Comparison of ENCODE assay signal across 8 cellular contexts in genomic region chr17:58085039-58085715, GRCh38. TPM values are rescaled to one million over a fixed set of nuclear protein-coding genes. Genes with fewer than 3 reads are reported as not detected.
DNase-seq lines count a peak whose midpoint lies in the region; ATAC-seq and TF ChIP-seq lines count a peak whose summit lies in the region.

No MANE protein-coding gene starts in this region.

- peak overlapping the region; percentile 91 for H3K4me3 Mint-ChIP-seq in activated naive CD4-positive, alpha-beta T cell treated with anti-CD3 and anti-CD28 coated beads, Interleukin-2, amount 10 ng/mL, durations not matched to agents 7 days and 5 days

- peak overlapping the region; percentile 92 for H3K27ac Mint-ChIP-seq in activated naive CD4-positive, alpha-beta T cell treated with anti-CD3 and anti-CD28 coated beads, Interleukin-2, amount 10 ng/mL, durations not matched to agents 7 days and 5 days

- no peaks in the 10 kb centered on the region for H3K9me3 ChIP-seq in lower lobe of right lung
- no peaks in the 10 kb centered on the region for H3K9me3 ChIP-seq in upper lobe of left lung

- intact Hi-C loops in lower lobe of right lung (cut with DNase I): no loop called here

- no peak for TF ChIP-seq POLR2A in upper lobe of left lung (IDR thresholded peaks at IDR 0.05)

- 65 to 76% methylated on average over 5 to 8 of the region's 8 CpGs for WGBS in upper lobe of left lung, 2 donors

- CTCF ChIA-PET in activated naive CD4-positive, alpha-beta T cell treated with anti-CD3 and anti-CD28 coated beads, Interleukin-2, amount 10 ng/mL, durations not matched to agents 7 days and 5 days (lab: Charles Lee): interaction anchor here (1.0 to 1.7 kb wide), 2 partner anchors 79 to 192 kb away, joined by 3 to 4 read pairs; no protein-coding TSS in a partner anchor

- H3K27me3 Mint-ChIP-seq in activated naive CD4-positive, alpha-beta T cell treated with anti-CD3 and anti-CD28 coated beads, Interleukin-2, amount 10 ng/mL, durations not matched to agents 7 days and 5 days: peaks cover 18% of the 10 kb centered on the region

- no peak for TF ChIP-seq CTCF in astrocyte of the spinal cord (IDR thresholded peaks at IDR 0.05; ENCODE audit: low read depth, low read length)
- no peak for TF ChIP-seq CTCF in lower lobe of right lung (IDR thresholded peaks at IDR 0.05)
- no peak for TF ChIP-seq CTCF in upper lobe of left lung (IDR thresholded peaks at IDR 0.05)

- H3K27ac ChIP-seq in lower lobe of right lung (no peak overlapping the region), upper lobe of left lung (peak overlapping the region in 2 of 4 donors; percentile 93 to 99)

- no peaks in the 10 kb centered on the region for H3K27me3 ChIP-seq in lower lobe of right lung (ENCODE audit: low read depth)
- H3K27me3 ChIP-seq in upper lobe of left lung: no peaks in the 10 kb centered on the region

- ATAC-seq in lower lobe of right lung: no peak
- ATAC-seq in upper lobe of left lung (ENCODE audit: low FRiP score in 2 of 2): no peak
- ATAC-seq in HG02981 (IDR thresholded peaks at IDR 0.05; ENCODE audit: unreplicated experiment): no peak
- ATAC-seq in HG03097 (IDR thresholded peaks at IDR 0.05; ENCODE audit: low FRiP score, unreplicated experiment): no peak

- H3K4me1 Mint-ChIP-seq in activated naive CD4-positive, alpha-beta T cell treated with anti-CD3 and anti-CD28 coated beads, Interleukin-2, amount 10 ng/mL, durations not matched to agents 7 days and 5 days: peaks cover 50% of the 10 kb centered on the region

- H3K4me1 ChIP-seq in lower lobe of right lung (peaks cover 44% of the 10 kb centered on the region), upper lobe of left lung (peaks cover 20 to 43% (median 33%) of the 10 kb centered on the region in 4 donors)

- H3K4me3 ChIP-seq in astrocyte of the spinal cord (ENCODE audit: low read depth, low read length): peak overlapping the region; percentile 80
- peak overlapping the region; percentile 92 for H3K4me3 ChIP-seq in lower lobe of right lung
- peak overlapping the region in 3 of 4 donors; percentile 95 to 99 (median 97) for H3K4me3 ChIP-seq in upper lobe of left lung

- DNase-seq in activated naive CD4-positive, alpha-beta T cell treated with anti-CD3 and anti-CD28 coated beads, Interleukin-2, amount 10 ng/mL, durations not matched to agents 7 days and 5 days: no peak
- DNase-seq in activated naive CD4-positive, alpha-beta T cell (lab: John Stamatoyannopoulos, UW): no peak
- DNase-seq in astrocyte of the spinal cord (ENCODE audit: low read depth, low spot score) (no peak), lower lobe of right lung (no peak), upper lobe of left lung (no peak), SKM-1 treated with dmso at 0.1 percent for 144 hours (lab: John Stamatoyannopoulos, UW; ENCODE audit: unreplicated experiment) (no peak)

- no peaks in the 10 kb centered on the region for H3K9me3 Mint-ChIP-seq in activated naive CD4-positive, alpha-beta T cell treated with anti-CD3 and anti-CD28 coated beads, Interleukin-2, amount 10 ng/mL, durations not matched to agents 7 days and 5 days

- H3K36me3 Mint-ChIP-seq in activated naive CD4-positive, alpha-beta T cell treated with anti-CD3 and anti-CD28 coated beads, Interleukin-2, amount 10 ng/mL, durations not matched to agents 7 days and 5 days: peaks cover 46% of the 10 kb centered on the region

- peaks cover 49% of the 10 kb centered on the region for H3K36me3 ChIP-seq in lower lobe of right lung
- H3K36me3 ChIP-seq in upper lobe of left lung: peaks cover 6 to 36% (median 29%) of the 10 kb centered on the region in 4 donors

- TF ChIP-seq EP300 in upper lobe of left lung (IDR thresholded peaks at IDR 0.05): no peak

- in situ Hi-C loops in astrocyte of the spinal cord (cut with HindIII; ENCODE audit: low sequenced_read_pairs): no loop called here

RNA-seq across cellular contexts. Expression of gene DYNLL2, which starts 2.0 kb away (rescaled TPM):
- 33.8 TPM for total RNA-seq in lower lobe of right lung
- 10 to 100 TPM; 13.6 to 33.5 (median 29.1) TPM for total RNA-seq in upper lobe of left lung
